ENCODE assay signal across 16 cellular contexts in genomic region chr2:133433455-133434451, GRCh38.
DNase-seq lines count a peak whose midpoint lies in the region; ATAC-seq and TF ChIP-seq lines count a peak whose summit lies in the region.
"Had no signal": no experiment of that assay in that cellular context is flagged by ENCODE, and none has a peak within 500 bp of the region (broad histone marks: within the 10 kb centered on the region; RNA-seq: fewer than 3 reads in every experiment).

No MANE protein-coding gene starts in this region.

- no peaks in the 10 kb centered on the region for H3K27me3 ChIP-seq in upper lobe of right lung
- H3K27me3 ChIP-seq: Peyer's patch had no signal

- ATAC-seq in upper lobe of right lung (peak; percentile 39), HG03378 (IDR thresholded peaks at IDR 0.05; ENCODE audit: unreplicated experiment) (no peak)
- ATAC-seq: GM12878, K562 had no signal

- TF ChIP-seq CTCF in upper lobe of right lung (IDR thresholded peaks at IDR 0.05), result no peak

- no peaks in the 10 kb centered on the region for H3K36me3 ChIP-seq in upper lobe of right lung
- H3K36me3 ChIP-seq: Peyer's patch had no signal

- no peak overlapping the region for H3K4me3 ChIP-seq in upper lobe of right lung
- H3K4me3 ChIP-seq: GM12878, K562, Peyer's patch had no signal

- peak; percentile 14 for DNase-seq in GM03348 (ENCODE audit: low spot score)
- DNase-seq in amniotic epithelial cell (ENCODE audit: low read depth), result peak; percentile 40
- peak; percentile 54 for DNase-seq in iris pigment epithelial cell (ENCODE audit: low read depth)
- no peak for DNase-seq in upper lobe of right lung
- DNase-seq in AML-193 (lab: John Stamatoyannopoulos, UW), result no peak
- DNase-seq in NCI-H2171 treated with DMSO at 0.1 percent for 48 hours (lab: John Stamatoyannopoulos, UW), result no peak
- DNase-seq: C1 segment of cervical spinal cord, NCI-H1048, NCI-H446, NCI-H748 treated with DMSO at 0.1 percent for 48 hours, Peyer's patch, Right ventricle myocardium superior had no signal

- intact Hi-C loops in upper lobe of right lung (cut with DNase I), result no loop called here

- no peaks in the 10 kb centered on the region for H3K9me3 ChIP-seq in upper lobe of right lung
- H3K9me3 ChIP-seq: Peyer's patch had no signal

- peaks cover 4% of the 10 kb centered on the region for H3K4me1 ChIP-seq in upper lobe of right lung
- H3K4me1 ChIP-seq: Peyer's patch had no signal

- H3K27ac ChIP-seq in upper lobe of right lung, result no peak overlapping the region
- H3K27ac ChIP-seq: HL-60, Peyer's patch had no signal

Comparison
In these comparisons a context has a peak if more than half of its experiments do, and no peak if none do; other contexts are left out.
1. DNase-seq: peak in GM03348 (single experiment), amniotic epithelial cell (single experiment) and iris pigment epithelial cell (single experiment); none in upper lobe of right lung (single experiment), AML-193 (0 of 2) and NCI-H2171 treated with DMSO at 0.1 percent for 48 hours (single experiment).